1 cellular context compared by ENCODE assay signal in genomic region chr17:39199986-39200879, GRCh38.
A peak's percentile ranks its signal among the peaks of the same experiment; 100 is the strongest.
TF ChIP-seq lines count a peak whose summit lies in the region.

Gene RPL19 (plus strand): TSS chr17:39200283. CDS start chr17:39200345, 62 bp downstream.

TF ChIP-seq in HepG2, 621 proteins besides CTCF, POLR2A, EP300 and RAD21 (continued from another document and continues in another):
- TF ChIP-seq KIAA2018 (CRISPR knock-in tag; IDR thresholded peaks at IDR 0.05; ENCODE audit: borderline replicate concordance), result no peak
- TF ChIP-seq DDIT3 (CRISPR knock-in tag; IDR thresholded peaks at IDR 0.05), result no peak
- TF ChIP-seq RNF2 (conservative IDR thresholded peaks at IDR 0.05; ENCODE audit: low read depth), result peak; percentile 80
- TF ChIP-seq ZNF678 (CRISPR knock-in tag; IDR thresholded peaks at IDR 0.05), result peak; percentile 90; the same call in 1 of the 2 replicates
- no peak for TF ChIP-seq FIP1L1 (IDR thresholded peaks at IDR 0.05; ENCODE audit: borderline replicate concordance, insufficient read depth, low read depth, low read length)
- TF ChIP-seq TSC22D2 (CRISPR knock-in tag; IDR thresholded peaks at IDR 0.05; ENCODE audit: borderline replicate concordance), result no peak; the same call in none of the 2 replicates
- no peak for TF ChIP-seq ZNF367 (CRISPR knock-in tag; IDR thresholded peaks at IDR 0.05; ENCODE audit: borderline replicate concordance)
- peak; percentile 99 for TF ChIP-seq POLR2G (IDR thresholded peaks at IDR 0.05; ENCODE audit: low read depth, low read length)
- TF ChIP-seq ARID3A (IDR thresholded peaks at IDR 0.05; ENCODE audit: low read depth, low read length), result no peak; the same call in 1 of the 2 replicates
- no peak for TF ChIP-seq ZBTB7A (CRISPR knock-in tag; IDR thresholded peaks at IDR 0.05)
- TF ChIP-seq ZNF572 (CRISPR knock-in tag; IDR thresholded peaks at IDR 0.05), result no peak
- no peak for TF ChIP-seq ZNF33A (CRISPR knock-in tag; IDR thresholded peaks at IDR 0.05; ENCODE audit: borderline replicate concordance)
- 0 out of 2 replicates have a peak, but pooled peaks have one; percentile 43 for TF ChIP-seq AKNA (CRISPR knock-in tag; IDR thresholded peaks at IDR 0.05; ENCODE audit: borderline replicate concordance)
- TF ChIP-seq ZNF10 (CRISPR knock-in tag; IDR thresholded peaks at IDR 0.05; ENCODE audit: borderline replicate concordance, low read depth), result no peak
- TF ChIP-seq ZNF792 (CRISPR knock-in tag; IDR thresholded peaks at IDR 0.05), result 0 out of 2 replicates have a peak, but pooled peaks have one; percentile 37
- TF ChIP-seq REPIN1 (CRISPR knock-in tag; IDR thresholded peaks at IDR 0.05; ENCODE audit: borderline replicate concordance, low read depth), result peak; percentile 44
- TF ChIP-seq HOXA7 (CRISPR knock-in tag; IDR thresholded peaks at IDR 0.05), result no peak
- TF ChIP-seq ZNF556 (CRISPR knock-in tag; IDR thresholded peaks at IDR 0.05; ENCODE audit: borderline replicate concordance), result peak; percentile 58
- TF ChIP-seq ZNF468 (CRISPR knock-in tag; IDR thresholded peaks at IDR 0.05), result no peak
- TF ChIP-seq ZKSCAN5 (CRISPR knock-in tag; IDR thresholded peaks at IDR 0.05), result no peak
- peak; percentile 97 for TF ChIP-seq HES4 (CRISPR knock-in tag; IDR thresholded peaks at IDR 0.05; ENCODE audit: borderline replicate concordance)
- no peak for TF ChIP-seq PTBP1 (IDR thresholded peaks at IDR 0.05; ENCODE audit: low read depth, low read length, poor library complexity, severe bottlenecking)
- no peak for TF ChIP-seq HHEX (CRISPR knock-in tag; IDR thresholded peaks at IDR 0.05)
- TF ChIP-seq CERS6 (CRISPR knock-in tag; IDR thresholded peaks at IDR 0.05), result no peak; the same call in 1 of the 2 replicates
- 0 out of 2 replicates have a peak, but pooled peaks have one; percentile 16 for TF ChIP-seq HDAC1 (CRISPR knock-in tag; IDR thresholded peaks at IDR 0.05)
- TF ChIP-seq ZNF710 (CRISPR knock-in tag; IDR thresholded peaks at IDR 0.05; ENCODE audit: borderline replicate concordance), result 0 out of 2 replicates have a peak, but pooled peaks have one; percentile 42
- peak; percentile 83 for TF ChIP-seq HINFP (CRISPR knock-in tag; IDR thresholded peaks at IDR 0.05; ENCODE audit: low read depth)
- peak; percentile 78 for TF ChIP-seq KLF12 (CRISPR knock-in tag; IDR thresholded peaks at IDR 0.05; ENCODE audit: borderline replicate concordance)
- peak; percentile 66; the same call in 1 of the 2 replicates for TF ChIP-seq CREB3 (CRISPR knock-in tag; IDR thresholded peaks at IDR 0.05)
- TF ChIP-seq MEIS1 (CRISPR knock-in tag; IDR thresholded peaks at IDR 0.05; ENCODE audit: borderline replicate concordance), result peak; percentile 89
- peak; percentile 39; the same call in 1 of the 2 replicates for TF ChIP-seq NCOR1 (IDR thresholded peaks at IDR 0.05; ENCODE audit: borderline replicate concordance, low read length)
- peak; percentile 92 for TF ChIP-seq GATAD1 (CRISPR knock-in tag; IDR thresholded peaks at IDR 0.05)
- TF ChIP-seq KLF11 (CRISPR knock-in tag; IDR thresholded peaks at IDR 0.05), result peak; percentile 74; the same call in 1 of the 2 replicates
- TF ChIP-seq FLYWCH1 (CRISPR knock-in tag; IDR thresholded peaks at IDR 0.05), result no peak
- TF ChIP-seq MTA3 (CRISPR knock-in tag; IDR thresholded peaks at IDR 0.05), result no peak
- TF ChIP-seq KLF16 (CRISPR knock-in tag; IDR thresholded peaks at IDR 0.05), result peak in 1 of 2 experiments; percentile 55; a peak in 2 of 4 replicates
- TF ChIP-seq CBX1 (IDR thresholded peaks at IDR 0.05; ENCODE audit: low read depth), result no peak
- TF ChIP-seq PAF1 (CRISPR knock-in tag; IDR thresholded peaks at IDR 0.05), result no peak
